26 cellular contexts compared by ENCODE assay signal in genomic region chr15:50594311-50594710, GRCh38. TPM values are rescaled to one million over a fixed set of nuclear protein-coding genes. Genes with fewer than 3 reads are reported as not detected.
"Had no signal": no experiment of that assay in that cellular context is flagged by ENCODE, and none has a peak within 500 bp of the region (broad histone marks: within the 10 kb centered on the region; RNA-seq: fewer than 3 reads in every experiment).

No MANE protein-coding gene starts in this region.

- H3K9ac ChIP-seq: KMS-11 had no signal

- ATAC-seq: activated CD4-positive, alpha-beta T cell treated with anti-CD3 and anti-CD28 coated beads for 36 hours; activated CD8-positive, alpha-beta T cell treated with anti-CD3 and anti-CD28 coated beads for 36 hours had no signal

- H3K27ac Mint-ChIP-seq: activated CD4-positive, alpha-beta T cell treated with anti-CD3 and anti-CD28 coated beads for 36 hours; activated naive CD4-positive, alpha-beta T cell treated with anti-CD3 and anti-CD28 coated beads for 36 hours; activated naive CD8-positive, alpha-beta T cell treated with anti-CD3 and anti-CD28 coated beads for 36 hours; activated T-helper 1 cell treated with anti-CD3 and anti-CD28 coated beads, Interleukin-12 subunit alpha, Interleukin-12 subunit beta, Interleukin-2, Interleukin-4 antibody, amounts not matched to agents 30 ng/mL and 10 ng/mL and 1 ng/mL, durations not matched to agents 14 hours and 24 hours and 36 hours had no signal

- H2AFZ ChIP-seq: PC-9 had no signal

- DNase-seq: activated CD4-positive, alpha-beta T cell treated with anti-CD3 and anti-CD28 coated beads for 36 hours; activated CD4-positive, alpha-beta T cell treated with anti-CD3 and anti-CD28 coated beads, Interleukin-2, amount 50 U/mL, for 1 hour; activated CD8-positive, alpha-beta memory T cell treated with anti-CD3 and anti-CD28 coated beads, Interleukin-2, amount 50 U/mL, for 4 hours; activated CD8-positive, alpha-beta T cell treated with anti-CD3 and anti-CD28 coated beads for 36 hours; activated effector memory CD4-positive, alpha-beta T cell treated with Interleukin-2 at 50 U/mL for 16 hours; activated naive CD4-positive, alpha-beta T cell treated with anti-CD3 and anti-CD28 coated beads for 36 hours; activated naive CD8-positive, alpha-beta T cell treated with anti-CD3 and anti-CD28 coated beads for 36 hours; brain microvascular endothelial cell; MG63; MV-4-11; NCI-H1092 treated with DMSO at 0.1 percent for 48 hours; NCI-H1417 treated with DMSO at 0.1 percent for 48 hours; NCI-H1694 treated with DMSO at 0.1 percent for 48 hours; NCI-H2029 treated with DMSO at 0.1 percent for 48 hours; NCI-H524; PC-9; SHP77 treated with DMSO at 0.1 percent for 48 hours; T-helper 9 cell; WERI-Rb-1 had no signal

- H3K4me1 Mint-ChIP-seq: activated CD4-positive, alpha-beta T cell treated with anti-CD3 and anti-CD28 coated beads for 36 hours; activated naive CD8-positive, alpha-beta T cell treated with anti-CD3 and anti-CD28 coated beads for 36 hours; IgD-negative memory B cell had no signal

- H3K9me3 ChIP-seq: MG63 had no signal

- H3K36me3 Mint-ChIP-seq: IgD-negative memory B cell had no signal

- H3K4me3 ChIP-seq: cardiac muscle cell, MG63, PC-9 had no signal

- H3K4me2 ChIP-seq: KMS-11, PC-9 had no signal

- H3K4me3 Mint-ChIP-seq: activated CD4-positive, alpha-beta T cell treated with anti-CD3 and anti-CD28 coated beads for 36 hours; activated CD8-positive, alpha-beta T cell treated with anti-CD3 and anti-CD28 coated beads for 36 hours; activated naive CD4-positive, alpha-beta T cell treated with anti-CD3 and anti-CD28 coated beads for 36 hours; activated naive CD8-positive, alpha-beta T cell treated with anti-CD3 and anti-CD28 coated beads for 36 hours; activated T-helper 1 cell treated with anti-CD3 and anti-CD28 coated beads, Interleukin-12 subunit alpha, Interleukin-12 subunit beta, Interleukin-2, Interleukin-4 antibody, amounts not matched to agents 30 ng/mL and 10 ng/mL and 1 ng/mL, durations not matched to agents 14 hours and 24 hours and 36 hours; IgD-negative memory B cell; T-helper 1 cell treated with Interleukin-12 subunit alpha and Interleukin-12 subunit beta and Interleukin-4 antibody, amounts not matched to agents 30 μg/mL and 1 μg/mL, for 36 hours had no signal

- H3K9me3 Mint-ChIP-seq: activated CD8-positive, alpha-beta T cell treated with anti-CD3 and anti-CD28 coated beads for 36 hours; activated naive CD4-positive, alpha-beta T cell treated with anti-CD3 and anti-CD28 coated beads for 36 hours; activated naive CD8-positive, alpha-beta T cell treated with anti-CD3 and anti-CD28 coated beads for 36 hours; activated T-helper 1 cell treated with anti-CD3 and anti-CD28 coated beads, Interleukin-12 subunit alpha, Interleukin-12 subunit beta, Interleukin-2, Interleukin-4 antibody, amounts not matched to agents 30 ng/mL and 10 ng/mL and 1 ng/mL, durations not matched to agents 14 hours and 24 hours and 36 hours; IgD-negative memory B cell; T-helper 1 cell treated with Interleukin-12 subunit alpha and Interleukin-12 subunit beta and Interleukin-4 antibody, amounts not matched to agents 30 μg/mL and 1 μg/mL, for 36 hours had no signal

- H3K27me3 ChIP-seq: brain microvascular endothelial cell, cardiac muscle cell, MG63 had no signal

- H3K27ac ChIP-seq: brain microvascular endothelial cell, cardiac muscle cell, KMS-11, PC-9, WERI-Rb-1 had no signal

- H3K27me3 Mint-ChIP-seq: activated CD4-positive, alpha-beta T cell treated with anti-CD3 and anti-CD28 coated beads for 36 hours; activated CD8-positive, alpha-beta T cell treated with anti-CD3 and anti-CD28 coated beads for 36 hours; activated naive CD8-positive, alpha-beta T cell treated with anti-CD3 and anti-CD28 coated beads for 36 hours; IgD-negative memory B cell had no signal

RNA-seq across cellular contexts. Expression of gene USP50, which starts 47.8 kb away (rescaled TPM):
- total RNA-seq: activated CD4-positive, alpha-beta T cell treated with anti-CD3 and anti-CD28 coated beads for 36 hours; activated CD8-positive, alpha-beta T cell treated with anti-CD3 and anti-CD28 coated beads for 36 hours; activated naive CD4-positive, alpha-beta T cell treated with anti-CD3 and anti-CD28 coated beads for 36 hours; activated naive CD8-positive, alpha-beta T cell treated with anti-CD3 and anti-CD28 coated beads for 36 hours; activated T-helper 1 cell treated with anti-CD3 and anti-CD28 coated beads, Interleukin-12 subunit alpha, Interleukin-12 subunit beta, Interleukin-2, Interleukin-4 antibody, amounts not matched to agents 30 ng/mL and 10 ng/mL and 1 ng/mL, durations not matched to agents 14 hours and 24 hours and 36 hours; cardiac muscle cell; PC-9; SK-MEL-5 had no signal
- polyA plus RNA-seq: adipose tissue, cardiac muscle cell, IgD-negative memory B cell had no signal
